8 cellular contexts compared by ENCODE assay signal in genomic region chr2:113273031-113273551, GRCh38. TPM values are rescaled to one million over a fixed set of nuclear protein-coding genes. Genes with fewer than 3 reads are reported as not detected.
DNase-seq lines count a peak whose midpoint lies in the region; ATAC-seq and TF ChIP-seq lines count a peak whose summit lies in the region.

No MANE protein-coding gene starts in this region.

- TF ChIP-seq CTCF in fibroblast of villous mesenchyme (IDR thresholded peaks at IDR 0.05; ENCODE audit: insufficient read depth, low read depth, low read length) (peak; percentile 28), dorsolateral prefrontal cortex (IDR thresholded peaks at IDR 0.05 in 54 of 56, conservative IDR thresholded peaks at IDR 0.05 in 2 of 56; ENCODE audit: low read depth in 1 of 56, partially characterized antibody in 56 of 56) (peak in 1 of 56 donors; percentile 8)

- H3K27me3 ChIP-seq in dorsolateral prefrontal cortex = peaks cover 9 to 91% (median 68%) of the 10 kb centered on the region in 45 donors

- intact Hi-C loops in dorsolateral prefrontal cortex (cut with DNase I) = no loop called here

- H3K4me3 ChIP-seq in fibroblast of villous mesenchyme (ENCODE audit: low read depth, low read length) (no peak overlapping the region), dorsolateral prefrontal cortex (no peak overlapping the region)

- ATAC-seq in GM21786 (IDR thresholded peaks at IDR 0.05; ENCODE audit: unreplicated experiment) (no peak), HG02885 (IDR thresholded peaks at IDR 0.05; ENCODE audit: poor library complexity, unreplicated experiment) (no peak)

- DNase-seq in stimulated activated CD4-positive, alpha-beta T cell treated with anti-CD3 and anti-CD28 coated beads, Interleukin-4, amount 100 ng/mL, for 24 hours = peak; percentile 18
- DNase-seq in stimulated activated CD4-positive, alpha-beta T cell treated with anti-CD3 and anti-CD28 coated beads, Interleukin-2, amount 100 ng/mL, for 48 hours = no peak
- peak; percentile 16 for DNase-seq in T follicular helper cell (ENCODE audit: low read depth)
- DNase-seq in fibroblast of villous mesenchyme (ENCODE audit: low read depth) = peak; percentile 28
- DNase-seq in mucosa of gallbladder (ENCODE audit: low spot score) = no peak
- no peak for DNase-seq in dorsolateral prefrontal cortex

- no peak overlapping the region for H3K27ac ChIP-seq in dorsolateral prefrontal cortex

RNA-seq across cellular contexts. Expression of gene PAX8, which starts 5.6 kb away (rescaled TPM):
- total RNA-seq in fibroblast of villous mesenchyme (1.3 and 1.9 TPM in 2 replicates), mucosa of gallbladder (3.5 TPM), dorsolateral prefrontal cortex (1 to 10 TPM in 64 of 120 experiments, under 1 TPM in 38, not detected in 18; 0.18 to 5.1 (median 1.4) TPM)

Comparison
In these comparisons a context has a peak if more than half of its experiments do, and no peak if none do; other contexts are left out.
1. DNase-seq: peak in stimulated activated CD4-positive, alpha-beta T cell treated with anti-CD3 and anti-CD28 coated beads, Interleukin-4, amount 100 ng/mL, for 24 hours (single experiment), T follicular helper cell (single experiment) and fibroblast of villous mesenchyme (single experiment); none in stimulated activated CD4-positive, alpha-beta T cell treated with anti-CD3 and anti-CD28 coated beads, Interleukin-2, amount 100 ng/mL, for 48 hours (0 of 2), mucosa of gallbladder (single experiment) and dorsolateral prefrontal cortex (0 of 10).